2 cellular contexts compared by ENCODE assay signal in genomic region chr2:63619328-63619727, GRCh38.
TF ChIP-seq lines count a peak whose summit lies in the region.

No MANE protein-coding gene starts in this region.

TF ChIP-seq in HepG2, 621 proteins besides CTCF, POLR2A, EP300 and RAD21:
- TF ChIP-seq ZNF7 (CRISPR knock-in tag; IDR thresholded peaks at IDR 0.05) = peak; percentile 66; the same call in 1 of the 2 replicates
- TF ChIP-seq TCF7 (IDR thresholded peaks at IDR 0.05; ENCODE audit: low read depth) = peak; percentile 40; the same call in 1 of the 2 replicates
- peak; percentile 57 for TF ChIP-seq BCL6 (CRISPR knock-in tag; IDR thresholded peaks at IDR 0.05)
- no peak for TF ChIP-seq MLXIP (CRISPR knock-in tag; IDR thresholded peaks at IDR 0.05; ENCODE audit: borderline replicate concordance)
- no peak for TF ChIP-seq LBX2 (CRISPR knock-in tag; IDR thresholded peaks at IDR 0.05; ENCODE audit: borderline replicate concordance)

TF ChIP-seq in H1, 55 proteins besides CTCF, POLR2A, EP300 and RAD21:
- TF ChIP-seq CBX8 (IDR thresholded peaks at IDR 0.05; ENCODE audit: borderline replicate concordance, low read depth, low read length) (no peak), NANOG (IDR thresholded peaks at IDR 0.05; ENCODE audit: insufficient read depth, low read depth, low read length, poor library complexity, severe bottlenecking) (no peak), MAX (IDR thresholded peaks at IDR 0.05) (no peak), JUND (IDR thresholded peaks at IDR 0.05; ENCODE audit: low read length) (no peak), FOSL1 (IDR thresholded peaks at IDR 0.05; ENCODE audit: insufficient read depth, low read depth, low read length) (no peak), BACH1 (IDR thresholded peaks at IDR 0.05; ENCODE audit: low read length) (no peak)
TF ChIP-seq in H1: peak in this region for 0.
